21 cellular contexts compared by ENCODE assay signal in genomic region chr17:67403065-67403464, GRCh38. TPM values are rescaled to one million over a fixed set of nuclear protein-coding genes. Genes with fewer than 3 reads are reported as not detected.
A peak's percentile ranks its signal among the peaks of the same experiment; 100 is the strongest.
DNase-seq lines count a peak whose midpoint lies in the region; ATAC-seq, FAIRE-seq and TF ChIP-seq lines count a peak whose summit lies in the region.
"Had no signal": no experiment of that assay in that cellular context is flagged by ENCODE, and none has a peak within 500 bp of the region (broad histone marks: within the 10 kb centered on the region; RNA-seq: fewer than 3 reads in every experiment).

No MANE protein-coding gene starts in this region.

- peaks cover 0 to 8% (median 4%) of the 10 kb centered on the region in 3 donors for H3K4me1 ChIP-seq in esophagus squamous epithelium

- H3K9me3 Mint-ChIP-seq in activated T-cell treated with anti-CD3 and anti-CD28 coated beads, Interleukin-2, amount 50 U/mL, for 24 hours, result no peaks in the 10 kb centered on the region
- H3K9me3 Mint-ChIP-seq in activated T-helper 17 cell treated with anti-CD3 and anti-CD28 coated beads, Interleukin-2, amount 50 U/mL, for 72 hours, result no peaks in the 10 kb centered on the region
- no peaks in the 10 kb centered on the region for H3K9me3 Mint-ChIP-seq in natural killer cell treated with Interleukin-12 subunit alpha and Interleukin-12 subunit beta and Interleukin-15 and Interleukin-18, amount 100 ng/mL, for 72 hours
- H3K9me3 Mint-ChIP-seq: stimulated activated naive B cell treated with anti-CD40 and anti-IgM and Interleukin-4, amounts not matched to agents 10 μg/mL and 1 μg/mL and 100 μg/mL, for 72 hours had no signal

- H3K36me3 ChIP-seq in esophagus squamous epithelium, result no peaks in the 10 kb centered on the region
- H3K36me3 ChIP-seq: left lung, neutrophil, upper lobe of right lung had no signal

- H3K4me1 Mint-ChIP-seq in activated T-cell treated with anti-CD3 and anti-CD28 coated beads, Interleukin-2, amount 50 U/mL, for 24 hours (ENCODE audit: low read depth), result peaks cover 79% of the 10 kb centered on the region
- H3K4me1 Mint-ChIP-seq in activated T-helper 17 cell treated with anti-CD3 and anti-CD28 coated beads, Interleukin-2, amount 50 U/mL, for 72 hours, result peaks cover 36% of the 10 kb centered on the region
- H3K4me1 Mint-ChIP-seq in natural killer cell treated with Interleukin-12 subunit alpha and Interleukin-12 subunit beta and Interleukin-15 and Interleukin-18, amount 100 ng/mL, for 72 hours (ENCODE audit: low read depth in 2 of 2), result peaks cover 45 to 75% of the 10 kb centered on the region in 2 donors

- no peak for TF ChIP-seq POLR2A in GM12891 (IDR thresholded peaks at IDR 0.05; ENCODE audit: low read depth, low read length)
- no peak for TF ChIP-seq POLR2A in esophagus squamous epithelium (IDR thresholded peaks at IDR 0.05)

- H3K36me3 Mint-ChIP-seq in activated T-cell treated with anti-CD3 and anti-CD28 coated beads, Interleukin-2, amount 50 U/mL, for 24 hours (ENCODE audit: low read depth), result peaks cover 14% of the 10 kb centered on the region
- peaks cover 10% of the 10 kb centered on the region for H3K36me3 Mint-ChIP-seq in activated T-helper 17 cell treated with anti-CD3 and anti-CD28 coated beads, Interleukin-2, amount 50 U/mL, for 72 hours (ENCODE audit: low read depth)
- H3K36me3 Mint-ChIP-seq in natural killer cell treated with Interleukin-12 subunit alpha and Interleukin-12 subunit beta and Interleukin-15 and Interleukin-18, amount 100 ng/mL, for 72 hours, result peaks cover 7% of the 10 kb centered on the region

- no peak overlapping the region for H3K4me3 ChIP-seq in esophagus squamous epithelium
- H3K4me3 ChIP-seq: left lung, upper lobe of right lung had no signal

- WGBS in esophagus squamous epithelium, 2 donors, result 84 to 86% methylated on average over 1 to 2 of the region's 2 CpGs

- peak overlapping the region; percentile 59 for H3K4me3 Mint-ChIP-seq in activated T-cell treated with anti-CD3 and anti-CD28 coated beads, Interleukin-2, amount 50 U/mL, for 24 hours
- H3K4me3 Mint-ChIP-seq in activated T-helper 17 cell treated with anti-CD3 and anti-CD28 coated beads, Interleukin-2, amount 50 U/mL, for 72 hours, result peak overlapping the region; percentile 74
- H3K4me3 Mint-ChIP-seq in natural killer cell treated with Interleukin-12 subunit alpha and Interleukin-12 subunit beta and Interleukin-15 and Interleukin-18, amount 100 ng/mL, for 72 hours, result peak overlapping the region; percentile 87
- H3K4me3 Mint-ChIP-seq: stimulated activated naive B cell treated with anti-CD40 and anti-IgM and Interleukin-4, amounts not matched to agents 10 μg/mL and 1 μg/mL and 100 μg/mL, for 72 hours had no signal

- peak overlapping the region; percentile 83 for H3K27ac Mint-ChIP-seq in activated T-cell treated with anti-CD3 and anti-CD28 coated beads, Interleukin-2, amount 50 U/mL, for 24 hours
- H3K27ac Mint-ChIP-seq in activated T-helper 17 cell treated with anti-CD3 and anti-CD28 coated beads, Interleukin-2, amount 50 U/mL, for 72 hours, result peak overlapping the region; percentile 50
- H3K27ac Mint-ChIP-seq in natural killer cell treated with Interleukin-12 subunit alpha and Interleukin-12 subunit beta and Interleukin-15 and Interleukin-18, amount 100 ng/mL, for 72 hours, result peak overlapping the region; percentile 90 to 99
- H3K27ac Mint-ChIP-seq: stimulated activated naive B cell treated with anti-CD40 and anti-IgM and Interleukin-4, amounts not matched to agents 10 μg/mL and 1 μg/mL and 100 μg/mL, for 72 hours had no signal

- no peak for TF ChIP-seq CTCF in esophagus squamous epithelium (IDR thresholded peaks at IDR 0.05)

- FAIRE-seq in GM12891 (lab: Jason Lieb, UNC), result no peak

- no peak for ATAC-seq in activated T-helper 17 cell treated with anti-CD3 and anti-CD28 coated beads, Interleukin-2, amount 50 U/mL, for 72 hours (replicated peaks)
- no peak for ATAC-seq in natural killer cell treated with Interleukin-12 subunit alpha and Interleukin-12 subunit beta and Interleukin-15 and Interleukin-18, amount 100 ng/mL, for 72 hours
- no peak for ATAC-seq in GM21576 (IDR thresholded peaks at IDR 0.05; ENCODE audit: unreplicated experiment)
- ATAC-seq: left lung; PC-3; stimulated activated naive B cell treated with anti-CD40 and anti-IgM and Interleukin-4, amounts not matched to agents 10 μg/mL and 1 μg/mL and 100 μg/mL, for 72 hours; upper lobe of right lung had no signal

- no peaks in the 10 kb centered on the region for H3K9me3 ChIP-seq in esophagus squamous epithelium
- H3K9me3 ChIP-seq: left lung, neutrophil, upper lobe of right lung had no signal

- H3K27me3 Mint-ChIP-seq in activated T-cell treated with anti-CD3 and anti-CD28 coated beads, Interleukin-2, amount 50 U/mL, for 24 hours, result no peaks in the 10 kb centered on the region
- H3K27me3 Mint-ChIP-seq in activated T-helper 17 cell treated with anti-CD3 and anti-CD28 coated beads, Interleukin-2, amount 50 U/mL, for 72 hours, result no peaks in the 10 kb centered on the region
- H3K27me3 Mint-ChIP-seq in natural killer cell treated with Interleukin-12 subunit alpha and Interleukin-12 subunit beta and Interleukin-15 and Interleukin-18, amount 100 ng/mL, for 72 hours, result no peaks in the 10 kb centered on the region
- H3K27me3 Mint-ChIP-seq: stimulated activated naive B cell treated with anti-CD40 and anti-IgM and Interleukin-4, amounts not matched to agents 10 μg/mL and 1 μg/mL and 100 μg/mL, for 72 hours had no signal

- intact Hi-C loops in esophagus squamous epithelium (cut with DNase I), result no loop called here

- no peaks in the 10 kb centered on the region for H3K27me3 ChIP-seq in esophagus squamous epithelium
- H3K27me3 ChIP-seq: left lung, neutrophil, upper lobe of right lung had no signal

- no peak overlapping the region for H3K27ac ChIP-seq in esophagus squamous epithelium
- H3K27ac ChIP-seq: KMS-11, upper lobe of right lung had no signal

- no peak for DNase-seq in activated T-cell treated with anti-CD3 and anti-CD28 coated beads, Interleukin-2, amount 50 U/mL, for 24 hours
- no peak for DNase-seq in activated T-cell treated with anti-CD3 and anti-CD28 coated beads, Interleukin-2, amount 50 U/mL, for 48 hours
- DNase-seq in GM12891 (ENCODE audit: insufficient read length, low spot score) (no peak), esophagus squamous epithelium (lab: John Stamatoyannopoulos, UW) (no peak), NCI-H82 treated with DMSO at 0.1 percent for 48 hours (lab: John Stamatoyannopoulos, UW; ENCODE audit: unreplicated experiment) (no peak)
- no peak for DNase-seq in natural killer cell treated with Interleukin-12 subunit alpha and Interleukin-12 subunit beta and Interleukin-15 and Interleukin-18, amount 100 ng/mL, for 72 hours (ENCODE audit: low spot score)
- DNase-seq: activated CD4-positive, CD25-positive, alpha-beta regulatory T cell; activated CD8-positive, alpha-beta memory T cell treated with anti-CD3 and anti-CD28 coated beads, Interleukin-2, amount 50 U/mL, for 4 hours; amniotic stem cell; glutamatergic neuron; left lung; NCI-H1092 treated with DMSO at 0.1 percent for 48 hours; NCI-H2081 treated with DMSO at 0.1 percent for 48 hours; NCI-H524 treated with DMSO at 0.1 percent for 48 hours; PC-3; stimulated activated naive B cell treated with anti-CD40 and anti-IgM and Interleukin-4, amounts not matched to agents 10 μg/mL and 1 μg/mL and 100 μg/mL, for 72 hours; upper lobe of right lung had no signal

TF ChIP-seq in GM12891, 5 proteins besides CTCF, POLR2A, EP300 and RAD21:
- TF ChIP-seq PAX5 (IDR thresholded peaks at IDR 0.05; ENCODE audit: insufficient read depth, low read length, severe bottlenecking) (no peak), POLR2AphosphoS5 (IDR thresholded peaks at IDR 0.05; ENCODE audit: low read depth, low read length) (no peak), SPI1 (IDR thresholded peaks at IDR 0.05; ENCODE audit: low read depth, low read length) (0 out of 2 replicates have a peak, but pooled peaks have one; percentile 8), TAF1 (IDR thresholded peaks at IDR 0.05; ENCODE audit: low read depth, low read length) (no peak)

RNA-seq across cellular contexts. Expression of gene PITPNC1, which starts 26.0 kb away (rescaled TPM):
- 15.5 TPM for polyA plus RNA-seq in GM12891 (2012; ENCODE audit: low read depth, missing spikeins)
- total RNA-seq in activated T-helper 17 cell treated with anti-CD3 and anti-CD28 coated beads, Interleukin-2, amount 50 U/mL, for 72 hours, result 10 to 100 TPM; 43.0 to 45.4 TPM
- total RNA-seq in natural killer cell treated with Interleukin-12 subunit alpha and Interleukin-12 subunit beta and Interleukin-15 and Interleukin-18, amount 100 ng/mL, for 72 hours, result 10 to 100 TPM; 73.9 to 81.9 TPM
- 10 to 100 TPM in 3 of 4 donors, 1 to 10 TPM in 1; 9.1 to 15.1 (median 13.3) TPM for total RNA-seq in esophagus squamous epithelium

RNA-seq across cellular contexts. Expression of gene PSMD12, which starts 36.7 kb away (rescaled TPM):
- 34.1 TPM for polyA plus RNA-seq in GM12891 (2012; ENCODE audit: low read depth, missing spikeins)
- total RNA-seq in activated T-helper 17 cell treated with anti-CD3 and anti-CD28 coated beads, Interleukin-2, amount 50 U/mL, for 72 hours, result 100 to 1,000 TPM in 1 of 2 donors, 10 to 100 TPM in 1; 83.0 to 112 TPM
- 10 to 100 TPM; 87.3 to 90.5 TPM for total RNA-seq in natural killer cell treated with Interleukin-12 subunit alpha and Interleukin-12 subunit beta and Interleukin-15 and Interleukin-18, amount 100 ng/mL, for 72 hours
- total RNA-seq in esophagus squamous epithelium, result 10 to 100 TPM; 15.9 to 38.1 (median 25.8) TPM
